Comparison of ENCODE assay signal across 8 cellular contexts in genomic region chr3:149967067-149967685, GRCh38. TPM values are rescaled to one million over a fixed set of nuclear protein-coding genes. Genes with fewer than 3 reads are reported as not detected.
DNase-seq lines count a peak whose midpoint lies in the region; ATAC-seq and TF ChIP-seq lines count a peak whose summit lies in the region.

No MANE protein-coding gene starts in this region.

- no peak overlapping the region for H3K4me3 Mint-ChIP-seq in stimulated activated effector memory CD8-positive, alpha-beta T cell treated with anti-CD3 and anti-CD28 coated beads, Interleukin-12 subunit alpha, Interleukin-12 subunit beta, amount 100 ng/mL, for 72 hours

- H3K4me3 ChIP-seq in AG10803 (ENCODE audit: low read length), result no peak overlapping the region; the same call in 1 of the 2 replicates
- H3K4me3 ChIP-seq in choroid plexus epithelial cell (ENCODE audit: low read depth, low read length), result no peak overlapping the region

- no peak overlapping the region for H3K27ac Mint-ChIP-seq in stimulated activated effector memory CD8-positive, alpha-beta T cell treated with anti-CD3 and anti-CD28 coated beads, Interleukin-12 subunit alpha, Interleukin-12 subunit beta, amount 100 ng/mL, for 72 hours

- H3K9me3 Mint-ChIP-seq in stimulated activated effector memory CD8-positive, alpha-beta T cell treated with anti-CD3 and anti-CD28 coated beads, Interleukin-12 subunit alpha, Interleukin-12 subunit beta, amount 100 ng/mL, for 72 hours, result no peaks in the 10 kb centered on the region

- TF ChIP-seq CTCF in AG10803 (conservative IDR thresholded peaks at IDR 0.05; ENCODE audit: low read length) (peak; percentile 63), choroid plexus epithelial cell (conservative IDR thresholded peaks at IDR 0.05; ENCODE audit: low read depth, low read length) (peak; percentile 53)

- DNase-seq in AG10803 (ENCODE audit: low read depth), result peak; percentile 61
- DNase-seq in H4 (ENCODE audit: low spot score), result peak; percentile 56
- peak; percentile 79 to 85 for DNase-seq in NCI-H526 (lab: John Stamatoyannopoulos, UW)
- peak; percentile 70 for DNase-seq in choroid plexus epithelial cell (ENCODE audit: low read depth)
- DNase-seq in middle frontal gyrus (ENCODE audit: extremely low spot score, low spot score), result peak; percentile 76
- no peak for DNase-seq in stimulated activated effector memory CD8-positive, alpha-beta T cell treated with anti-CD3 and anti-CD28 coated beads, Interleukin-12 subunit alpha, Interleukin-12 subunit beta, amount 100 ng/mL, for 72 hours (ENCODE audit: low spot score in 2 of 2)

- no peak for ATAC-seq in GM18870 (IDR thresholded peaks at IDR 0.05; ENCODE audit: unreplicated experiment)
- no peak for ATAC-seq in HG02870 (IDR thresholded peaks at IDR 0.05; ENCODE audit: unreplicated experiment)
- no peak for ATAC-seq in stimulated activated effector memory CD8-positive, alpha-beta T cell treated with anti-CD3 and anti-CD28 coated beads, Interleukin-12 subunit alpha, Interleukin-12 subunit beta, amount 100 ng/mL, for 72 hours

- peaks cover 11% of the 10 kb centered on the region for H3K4me1 Mint-ChIP-seq in stimulated activated effector memory CD8-positive, alpha-beta T cell treated with anti-CD3 and anti-CD28 coated beads, Interleukin-12 subunit alpha, Interleukin-12 subunit beta, amount 100 ng/mL, for 72 hours

- peaks cover 9% of the 10 kb centered on the region for H3K36me3 Mint-ChIP-seq in stimulated activated effector memory CD8-positive, alpha-beta T cell treated with anti-CD3 and anti-CD28 coated beads, Interleukin-12 subunit alpha, Interleukin-12 subunit beta, amount 100 ng/mL, for 72 hours

RNA-seq across cellular contexts. Expression of gene PFN2, which starts 3.5 kb away (rescaled TPM):
- total RNA-seq in H4 (2014; rRNA removed; shearing (Covaris generic)), result 333 and 336 TPM in 2 replicates

Comparison
In these comparisons a context has a peak if more than half of its experiments do, and no peak if none do; other contexts are left out.
1. DNase-seq: peak in AG10803 (single experiment), H4 (single experiment), NCI-H526 (2 of 2), choroid plexus epithelial cell (single experiment) and middle frontal gyrus (single experiment); none in stimulated activated effector memory CD8-positive, alpha-beta T cell treated with anti-CD3 and anti-CD28 coated beads, Interleukin-12 subunit alpha, Interleukin-12 subunit beta, amount 100 ng/mL, for 72 hours (0 of 2).